ENCODE assay signal across 8 cellular contexts in genomic region chr11:122439911-122440782, GRCh38.
A peak's percentile ranks its signal among the peaks of the same experiment; 100 is the strongest.
DNase-seq lines count a peak whose midpoint lies in the region; ATAC-seq and TF ChIP-seq lines count a peak whose summit lies in the region.

No MANE protein-coding gene starts in this region.

- H3K9me3 ChIP-seq in stomach (no peaks in the 10 kb centered on the region), T-helper 17 cell (ENCODE audit: control insufficient read depth, low read length, poor library complexity, severe bottlenecking) (no peaks in the 10 kb centered on the region)

- 9 to 15% (median 11%) methylated on average over 24 to 27 of the region's 27 CpGs for WGBS in stomach, 5 donors

- peaks cover 0 to 28% (median 0%) of the 10 kb centered on the region in 3 donors for H3K27me3 ChIP-seq in stomach

- no peaks in the 10 kb centered on the region for H3K36me3 ChIP-seq in stomach

- ATAC-seq in T-helper 17 cell (no peak), HG02642 (IDR thresholded peaks at IDR 0.05; ENCODE audit: poor library complexity, unreplicated experiment) (no peak)

- H3K27me3 Mint-ChIP-seq in T-helper 17 cell: peaks cover 19% of the 10 kb centered on the region

- H3K4me1 ChIP-seq in stomach: peaks cover 0 to 21% (median 4%) of the 10 kb centered on the region in 4 donors

- TF ChIP-seq POLR2A in stomach (IDR thresholded peaks at IDR 0.05): no peak

- in situ Hi-C loops in astrocyte of the spinal cord (cut with HindIII; ENCODE audit: low sequenced_read_pairs): no loop called here

- DNase-seq in astrocyte of the spinal cord (ENCODE audit: low read depth, low spot score) (peak; percentile 62), iPS-NIHi7 (ENCODE audit: extremely low spot score) (peak; percentile 75), stomach (no peak), T-helper 17 cell (no peak)
- no peak for DNase-seq in central memory CD4-positive, alpha-beta T cell
- DNase-seq in activated CD4-positive, alpha-beta T cell treated with anti-CD3 and anti-CD28 coated beads, Interleukin-2, amount 50 U/mL, for 48 hours: no peak

- TF ChIP-seq RAD21 in Ishikawa (IDR thresholded peaks at IDR 0.05; ENCODE audit: low read depth): no peak

- TF ChIP-seq CTCF in astrocyte of the spinal cord (IDR thresholded peaks at IDR 0.05; ENCODE audit: low read depth, low read length): no peak
- no peak for TF ChIP-seq CTCF in stomach (IDR thresholded peaks at IDR 0.05)

- H3K4me1 Mint-ChIP-seq in T-helper 17 cell: no peaks in the 10 kb centered on the region

- TF ChIP-seq EP300 in Ishikawa (IDR thresholded peaks at IDR 0.05; ENCODE audit: borderline replicate concordance) (0 out of 2 replicates have a peak, but pooled peaks have one; percentile 11), stomach (IDR thresholded peaks at IDR 0.05) (no peak)

- no peak overlapping the region for H3K27ac Mint-ChIP-seq in T-helper 17 cell

- intact Hi-C loops in stomach (cut with DNase I; ENCODE audit: low total_unique reads): no loop called here

- H3K4me3 Mint-ChIP-seq in T-helper 17 cell: no peak overlapping the region

- H3K36me3 Mint-ChIP-seq in T-helper 17 cell (ENCODE audit: low read depth): no peaks in the 10 kb centered on the region

- H3K27ac ChIP-seq in stomach: peak overlapping the region in 4 of 5 donors; percentile 47 to 73 (median 58)

- H3K4me3 ChIP-seq in astrocyte of the spinal cord (ENCODE audit: low read depth, low read length): peak overlapping the region; percentile 38
- peak overlapping the region; percentile 41 to 46 (median 43) for H3K4me3 ChIP-seq in stomach

TF ChIP-seq in Ishikawa, 13 proteins besides CTCF, POLR2A, EP300 and RAD21:
- TF ChIP-seq CEBPB (IDR thresholded peaks at IDR 0.05) (no peak), TEAD4 (IDR thresholded peaks at IDR 0.05) (peak; percentile 15; the same call in 1 of the 2 replicates), TCF12 (IDR thresholded peaks at IDR 0.05; ENCODE audit: low read depth) (no peak)
- TF ChIP-seq, protein P1, sequence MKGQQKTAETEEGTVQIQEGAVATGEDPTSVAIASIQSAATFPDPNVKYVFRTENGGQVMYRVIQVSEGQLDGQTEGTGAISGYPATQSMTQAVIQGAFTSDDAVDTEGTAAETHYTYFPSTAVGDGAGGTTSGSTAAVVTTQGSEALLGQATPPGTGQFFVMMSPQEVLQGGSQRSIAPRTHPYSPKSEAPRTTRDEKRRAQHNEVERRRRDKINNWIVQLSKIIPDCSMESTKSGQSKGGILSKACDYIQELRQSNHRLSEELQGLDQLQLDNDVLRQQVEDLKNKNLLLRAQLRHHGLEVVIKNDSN (IDR thresholded peaks at IDR 0.05): peak; percentile 73

Comparison
In these comparisons a context has a peak if more than half of its experiments do, and no peak if none do; other contexts are left out.
1. DNase-seq: peak in astrocyte of the spinal cord (single experiment) and iPS-NIHi7 (single experiment); none in stomach (single experiment), central memory CD4-positive, alpha-beta T cell (single experiment), T-helper 17 cell (0 of 3) and activated CD4-positive, alpha-beta T cell treated with anti-CD3 and anti-CD28 coated beads, Interleukin-2, amount 50 U/mL, for 48 hours (0 of 2).